1 cellular context compared by ENCODE assay signal in the genomic region with DNA sequence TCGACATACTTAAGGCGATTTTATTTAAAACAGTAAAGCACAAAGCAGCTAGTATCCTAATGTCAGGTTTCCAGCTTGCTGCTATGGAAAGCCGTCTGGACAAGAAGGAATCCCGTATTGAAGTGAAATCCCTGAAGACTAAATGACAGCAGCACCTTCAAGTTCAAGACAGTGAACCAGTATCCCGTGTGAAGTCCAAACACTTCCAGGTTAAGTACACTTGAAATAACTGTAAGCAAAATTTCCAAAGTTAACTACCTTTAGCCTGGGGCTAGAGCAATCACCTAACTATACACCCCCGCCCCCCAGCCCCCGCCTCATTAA.
TF ChIP-seq lines count a peak whose summit lies in the region.

No MANE protein-coding gene starts in this region.

TF ChIP-seq in IMR-90, 13 proteins besides CTCF, POLR2A, EP300 and RAD21 (continued from another document):
- TF ChIP-seq, protein P1, sequence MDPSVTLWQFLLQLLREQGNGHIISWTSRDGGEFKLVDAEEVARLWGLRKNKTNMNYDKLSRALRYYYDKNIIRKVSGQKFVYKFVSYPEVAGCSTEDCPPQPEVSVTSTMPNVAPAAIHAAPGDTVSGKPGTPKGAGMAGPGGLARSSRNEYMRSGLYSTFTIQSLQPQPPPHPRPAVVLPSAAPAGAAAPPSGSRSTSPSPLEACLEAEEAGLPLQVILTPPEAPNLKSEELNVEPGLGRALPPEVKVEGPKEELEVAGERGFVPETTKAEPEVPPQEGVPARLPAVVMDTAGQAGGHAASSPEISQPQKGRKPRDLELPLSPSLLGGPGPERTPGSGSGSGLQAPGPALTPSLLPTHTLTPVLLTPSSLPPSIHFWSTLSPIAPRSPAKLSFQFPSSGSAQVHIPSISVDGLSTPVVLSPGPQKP (IDR thresholded peaks at IDR 0.05; ENCODE audit: borderline replicate concordance, low read depth, low read length), result no peak
- TF ChIP-seq RCOR1 (IDR thresholded peaks at IDR 0.05; ENCODE audit: insufficient replicate concordance, low read length) (no peak), BHLHE40 (IDR thresholded peaks at IDR 0.05; ENCODE audit: low read depth, low read length) (no peak), NFE2L2 (IDR thresholded peaks at IDR 0.05; ENCODE audit: low read depth, low read length) (no peak), SMC3 (IDR thresholded peaks at IDR 0.05; ENCODE audit: low read depth, low read length) (no peak), FOS (IDR thresholded peaks at IDR 0.05; ENCODE audit: low read depth, low read length) (no peak), MAFK (IDR thresholded peaks at IDR 0.05; ENCODE audit: low read depth, low read length) (no peak)
TF ChIP-seq in IMR-90: peak in this region for 0.
